Comparison of ENCODE assay signal across 1 cellular context in genomic region chr22:44319685-44320084, GRCh38.
TF ChIP-seq lines count a peak whose summit lies in the region.

No MANE protein-coding gene starts in this region.

TF ChIP-seq in HEK293, 187 proteins besides CTCF, POLR2A, EP300 and RAD21:
- no peak for TF ChIP-seq ZFP69B (tag by site-specific recombination; IDR thresholded peaks at IDR 0.05)
- peak; percentile 94 for TF ChIP-seq EGR2 (tag by site-specific recombination; IDR thresholded peaks at IDR 0.05; ENCODE audit: low read depth)
- TF ChIP-seq ZFHX2 (tag by site-specific recombination; conservative IDR thresholded peaks at IDR 0.05), result peak; percentile 76
